ENCODE assay signal across 2 cellular contexts in genomic region chrX:151902813-151903591, GRCh38.
A peak's percentile ranks its signal among the peaks of the same experiment; 100 is the strongest.
TF ChIP-seq lines count a peak whose summit lies in the region.

No MANE protein-coding gene starts in this region.

TF ChIP-seq in HCT116, 20 proteins besides CTCF, POLR2A, EP300 and RAD21:
- TF ChIP-seq MAX (IDR thresholded peaks at IDR 0.05), result peak; percentile 37
- TF ChIP-seq CBX3 (IDR thresholded peaks at IDR 0.05; ENCODE audit: low read depth), result peak; percentile 35; the same call in 1 of the 2 replicates
- no peak for TF ChIP-seq ZBTB33 (IDR thresholded peaks at IDR 0.05; ENCODE audit: extremely low read depth, insufficient replicate concordance, low read length)
- TF ChIP-seq JUND (IDR thresholded peaks at IDR 0.05), result peak; percentile 80
- TF ChIP-seq ZNF274 (IDR thresholded peaks at IDR 0.05; ENCODE audit: low read depth, low read length), result no peak
- peak; percentile 53 for TF ChIP-seq SP1 (IDR thresholded peaks at IDR 0.05; ENCODE audit: low read depth)
- TF ChIP-seq FOSL1 (IDR thresholded peaks at IDR 0.05; ENCODE audit: low read depth), result peak; percentile 59; the same call in 1 of the 2 replicates
TF ChIP-seq in HCT116: peak in this region for 5.

TF ChIP-seq in GM23338, 12 proteins besides CTCF, POLR2A, EP300 and RAD21:
- TF ChIP-seq ZNF114 (CRISPR knock-in tag; IDR thresholded peaks at IDR 0.05), result no peak
- no peak for TF ChIP-seq JUNB (IDR thresholded peaks at IDR 0.05; ENCODE audit: unreplicated experiment)
- no peak for TF ChIP-seq NANOG (IDR thresholded peaks at IDR 0.05; ENCODE audit: borderline replicate concordance)
- TF ChIP-seq EZH2phosphoT487 (IDR thresholded peaks at IDR 0.05; ENCODE audit: unreplicated experiment), result no peak
- no peak for TF ChIP-seq STAT1 (IDR thresholded peaks at IDR 0.05; ENCODE audit: unreplicated experiment)
- TF ChIP-seq REST (IDR thresholded peaks at IDR 0.05; ENCODE audit: unreplicated experiment), result no peak
- TF ChIP-seq ETS1 (IDR thresholded peaks at IDR 0.05), result no peak
- no peak for TF ChIP-seq ZNF331 (CRISPR knock-in tag; IDR thresholded peaks at IDR 0.05; ENCODE audit: low read depth)
- no peak for TF ChIP-seq ZNF462 (CRISPR knock-in tag; IDR thresholded peaks at IDR 0.05)
- TF ChIP-seq POLR2AphosphoS5 (IDR thresholded peaks at IDR 0.05; ENCODE audit: low read depth), result no peak
- no peak for TF ChIP-seq CREB1 (CRISPR knock-in tag; IDR thresholded peaks at IDR 0.05; ENCODE audit: low read depth)
- TF ChIP-seq EZH2 (IDR thresholded peaks at IDR 0.05; ENCODE audit: low read depth, unreplicated experiment), result no peak
TF ChIP-seq in GM23338: peak in this region for 0.
